In genomic region chr15:67750371-67750770, GRCh38 we compare ENCODE assay signal across 19 cellular contexts.
DNase-seq lines count a peak whose midpoint lies in the region; ATAC-seq and TF ChIP-seq lines count a peak whose summit lies in the region.
"Had no signal": no experiment of that assay in that cellular context is flagged by ENCODE, and none has a peak within 500 bp of the region (broad histone marks: within the 10 kb centered on the region; RNA-seq: fewer than 3 reads in every experiment).

No MANE protein-coding gene starts in this region.

- H3K9ac ChIP-seq in BLaER1 treated with 17β-estradiol and CSF1 and Interleukin-3, amounts not matched to agents 10 nM and 100 nM = no peak overlapping the region
- H3K9ac ChIP-seq: GM23248 had no signal

- ATAC-seq in GM21423 (IDR thresholded peaks at IDR 0.05; ENCODE audit: unreplicated experiment) = no peak
- ATAC-seq in heart left ventricle = no peak
- ATAC-seq in mucosa of descending colon = no peak

- H3K9me3 ChIP-seq in BLaER1 treated with 17β-estradiol and CSF1 and Interleukin-3, amounts not matched to agents 10 nM and 100 nM (replicated peaks in 1 of 11) = no peaks in the 10 kb centered on the region
- H3K9me3 ChIP-seq in heart left ventricle = no peaks in the 10 kb centered on the region
- H3K9me3 ChIP-seq in mucosa of descending colon = no peaks in the 10 kb centered on the region
- H3K9me3 ChIP-seq: SJCRH30 had no signal

- no peak for TF ChIP-seq POLR2A in heart left ventricle (IDR thresholded peaks at IDR 0.05)

- no peaks in the 10 kb centered on the region for H4K20me1 ChIP-seq in BLaER1 treated with 17β-estradiol and CSF1 and Interleukin-3, amounts not matched to agents 10 nM and 100 nM

- no peaks in the 10 kb centered on the region for H3K27me3 ChIP-seq in BLaER1 treated with 17β-estradiol and CSF1 and Interleukin-3, amounts not matched to agents 10 nM and 100 nM
- H3K27me3 ChIP-seq in heart left ventricle = no peaks in the 10 kb centered on the region
- H3K27me3 ChIP-seq: SJCRH30 had no signal

- TF ChIP-seq CTCF in fibroblast of mammary gland (conservative IDR thresholded peaks at IDR 0.05; ENCODE audit: control insufficient read depth, insufficient read depth, low read depth, low read length) (no peak), heart left ventricle (IDR thresholded peaks at IDR 0.05) (no peak), mucosa of descending colon (IDR thresholded peaks at IDR 0.05) (no peak)

- intact Hi-C loops in heart left ventricle (cut with DNase I) = no loop called here
- intact Hi-C loops in posterior vena cava (cut with DNase I) = no loop called here
- intact Hi-C loops in mucosa of descending colon (cut with DNase I, micrococcal nuclease) = no loop called here

- peaks cover 0 to 19% (median 0%) of the 10 kb centered on the region in 11 experiments; a peak in 2 of 22 replicates for H3K36me3 ChIP-seq in BLaER1 treated with 17β-estradiol and CSF1 and Interleukin-3, amounts not matched to agents 10 nM and 100 nM
- peaks cover 0 to 7% (median 0%) of the 10 kb centered on the region in 9 donors for H3K36me3 ChIP-seq in heart left ventricle
- H3K36me3 ChIP-seq in mucosa of descending colon (ENCODE audit: low read depth) = no peaks in the 10 kb centered on the region
- H3K36me3 ChIP-seq: SJCRH30 had no signal

- DNase-seq in ELF-1 (ENCODE audit: low read depth, low spot score) = peak; percentile 13
- DNase-seq in OCI-M1 (lab: John Stamatoyannopoulos, UW) = peak; percentile 11
- DNase-seq in fibroblast of mammary gland (ENCODE audit: low read depth) = peak; percentile 22
- DNase-seq in heart left ventricle = no peak
- DNase-seq in posterior vena cava (ENCODE audit: low spot score) = no peak
- no peak for DNase-seq in mucosa of descending colon
- DNase-seq: Calu3, DMS53, GM23248, HFFc6, Kasumi-1, NCI-H1105 treated with DMSO at 0.1 percent for 48 hours, NCI-H1694 treated with DMSO at 0.1 percent for 48 hours, NCI-H446, NCI-H69, PC-9 had no signal

- H3K27ac ChIP-seq in BLaER1 treated with 17β-estradiol and CSF1 and Interleukin-3, amounts not matched to agents 10 nM and 100 nM = no peak overlapping the region
- H3K27ac ChIP-seq in heart left ventricle = no peak overlapping the region
- H3K27ac ChIP-seq: GM23248, PC-9, SJCRH30 had no signal

- H3K4me3 ChIP-seq in BLaER1 treated with 17β-estradiol and CSF1 and Interleukin-3, amounts not matched to agents 10 nM and 100 nM = no peak overlapping the region
- H3K4me3 ChIP-seq in fibroblast of mammary gland (ENCODE audit: control insufficient read depth, low read depth, low read length) (no peak overlapping the region), heart left ventricle (no peak overlapping the region), mucosa of descending colon (no peak overlapping the region)
- H3K4me3 ChIP-seq: GM23248, PC-9, SJCRH30 had no signal

- WGBS in heart left ventricle, 4 donors = 86 to 92% (median 89%) methylated on average over 4 of the region's 4 CpGs

- H3K4me1 ChIP-seq in BLaER1 treated with 17β-estradiol and CSF1 and Interleukin-3, amounts not matched to agents 10 nM and 100 nM = peaks cover 6 to 30% (median 21%) of the 10 kb centered on the region in 10 experiments; a peak in 18 of 20 replicates
- H3K4me1 ChIP-seq in heart left ventricle (peaks cover 0 to 15% (median 0%) of the 10 kb centered on the region in 12 donors), mucosa of descending colon (ENCODE audit: low read depth) (peaks cover 4% of the 10 kb centered on the region)

- H3K4me2 ChIP-seq in BLaER1 treated with 17β-estradiol and CSF1 and Interleukin-3, amounts not matched to agents 10 nM and 100 nM = peak overlapping the region in 7 of 11 experiments; percentile 16 to 62 (median 34); a peak in 14 of 22 replicates
- H3K4me2 ChIP-seq: PC-9 had no signal

Comparison
In these comparisons a context has a peak if more than half of its experiments do, and no peak if none do; other contexts are left out.
1. DNase-seq: peak in ELF-1 (single experiment), OCI-M1 (single experiment) and fibroblast of mammary gland (single experiment); none in heart left ventricle (0 of 5), posterior vena cava (single experiment) and mucosa of descending colon (0 of 3).